In genomic region chr16:70037913-70038312, GRCh38 we compare ENCODE assay signal across 6 cellular contexts.
A peak's percentile ranks its signal among the peaks of the same experiment; 100 is the strongest.
DNase-seq lines count a peak whose midpoint lies in the region; ATAC-seq, FAIRE-seq and TF ChIP-seq lines count a peak whose summit lies in the region.
"Not testable (repeated sequence)": the region's sequence is repeated elsewhere in the genome, so short reads cannot be mapped to it uniquely, and the experiment has no call there.

No MANE protein-coding gene starts in this region.

- not testable (repeated sequence) for H3K27me3 Mint-ChIP-seq in activated T-cell treated with anti-CD3 and anti-CD28 coated beads, Interleukin-2, amount 50 U/mL, for 72 hours (ENCODE audit: low read depth)

- not testable (repeated sequence) for H3K14ac ChIP-seq in H1 (ENCODE audit: insufficient read length)

- H3K9me3 ChIP-seq in H1 (ENCODE audit: insufficient read depth in 2 of 2, low read depth in 1 of 2, low read length in 1 of 2); right lobe of liver: not testable (repeated sequence)

- H4K91ac ChIP-seq in H1 (replicated peaks; ENCODE audit: insufficient read length, low read length), result not testable (repeated sequence)

- H4K5ac ChIP-seq in H1 (ENCODE audit: insufficient read length, low read depth, low read length), result not testable (repeated sequence)

- not testable (repeated sequence) for H3K4ac ChIP-seq in H1 (replicated peaks; ENCODE audit: insufficient read length, low read depth, low read length)

- not testable (repeated sequence) for H3K4me1 ChIP-seq in H1 (replicated peaks in 1 of 4; ENCODE audit: control insufficient read depth in 3 of 4, insufficient read depth in 4 of 4, low read length in 3 of 4); right lobe of liver

- H2AFZ ChIP-seq in H1 (ENCODE audit: low read length), result not testable (repeated sequence)

- H3K4me3 ChIP-seq in H1 (ENCODE audit: extremely low read depth in 1 of 4, insufficient read depth in 2 of 4, low read depth in 3 of 4, low read length in 4 of 4); right lobe of liver: not testable (repeated sequence)

- not testable (repeated sequence) for H3K9ac ChIP-seq in H1 (replicated peaks in 1 of 4; ENCODE audit: extremely low read depth in 1 of 4, low read depth in 3 of 4, low read length in 3 of 4)

- H2BK5ac ChIP-seq in H1 (ENCODE audit: low read depth, low read length), result not testable (repeated sequence)

- TF ChIP-seq EP300 in H1 (IDR thresholded peaks at IDR 0.05; ENCODE audit: borderline replicate concordance in 1 of 2, low read depth in 2 of 2, low read length in 2 of 2), result not testable (repeated sequence)

- not testable (repeated sequence) for H3K56ac ChIP-seq in H1 (replicated peaks; ENCODE audit: insufficient read length, low read depth, low read length)

- TF ChIP-seq POLR2A in H1 (IDR thresholded peaks at IDR 0.05; ENCODE audit: control extremely low read depth in 1 of 2, low read depth in 2 of 2, low read length in 2 of 2); right lobe of liver (IDR thresholded peaks at IDR 0.05): not testable (repeated sequence)

- H3K4me3 Mint-ChIP-seq in activated T-cell treated with anti-CD3 and anti-CD28 coated beads, Interleukin-2, amount 50 U/mL, for 72 hours, result not testable (repeated sequence)

- H2BK20ac ChIP-seq in H1 (ENCODE audit: low read length), result not testable (repeated sequence)

- not testable (repeated sequence) for H2BK15ac ChIP-seq in H1 (ENCODE audit: low read length)

- DNase-seq in D721Med (ENCODE audit: insufficient read length, low spot score); GM18507 (ENCODE audit: extremely low spot score, insufficient read length, low read depth); activated T-cell treated with anti-CD3 and anti-CD28 coated beads, Interleukin-2, amount 50 U/mL, for 72 hours; H1 (ENCODE audit: low read depth in 1 of 2, low spot score in 2 of 2); left lobe of liver (ENCODE audit: low spot score); right lobe of liver: not testable (repeated sequence)

- intact Hi-C loops in right lobe of liver (cut with DNase I), result not testable (repeated sequence)

- POLR2A ChIA-PET in H1 (lab: Charles Lee; ENCODE audit: partially characterized antibody), result not testable (repeated sequence)

- H3K36me3 Mint-ChIP-seq in activated T-cell treated with anti-CD3 and anti-CD28 coated beads, Interleukin-2, amount 50 U/mL, for 72 hours (ENCODE audit: insufficient read depth in 2 of 2), result not testable (repeated sequence)

- WGBS in H1 (ENCODE audit: extremely low coverage in 1 of 2, insufficient coverage in 1 of 2, insufficient read length in 1 of 2, insufficient replicate concordance in 2 of 2, low coverage in 1 of 2, low lambda C conversion rate in 2 of 2, missing lambda C conversion rate in 1 of 2), 2 experiments, result no CpG with 5 or more reads among the region's 3 CpGs
- WGBS in right lobe of liver (ENCODE audit: insufficient coverage, low coverage, low lambda C conversion rate, missing lambda C conversion rate), result 33% methylated on average over 1 of the region's 3 CpGs

- H2BK12ac ChIP-seq in H1 (ENCODE audit: low read depth, low read length), result not testable (repeated sequence)

- not testable (repeated sequence) for ATAC-seq in activated T-cell treated with anti-CD3 and anti-CD28 coated beads, Interleukin-2, amount 50 U/mL, for 72 hours (replicated peaks in 1 of 2)
- ATAC-seq in left lobe of liver (peak; percentile 93), right lobe of liver (peak; percentile 95 to 97 (median 96))

- H3K79me1 ChIP-seq in H1 (ENCODE audit: low read depth, low read length), result not testable (repeated sequence)

- not testable (repeated sequence) for H3K23me2 ChIP-seq in H1 (ENCODE audit: low read depth, low read length)

- not testable (repeated sequence) for H3K27me3 ChIP-seq in H1 (replicated peaks in 1 of 4; ENCODE audit: control insufficient read depth in 3 of 4, extremely low read depth in 1 of 4, insufficient read depth in 3 of 4, low read length in 3 of 4); right lobe of liver

- not testable (repeated sequence) for TF ChIP-seq CTCF in D721Med (IDR thresholded peaks at IDR 0.05; ENCODE audit: insufficient read depth, missing control alignments); H1 (IDR thresholded peaks at IDR 0.05; ENCODE audit: control extremely low read depth in 1 of 3, insufficient read depth in 1 of 3, low read depth in 1 of 3, low read length in 3 of 3); right lobe of liver (IDR thresholded peaks at IDR 0.05)

- not testable (repeated sequence) for H3K4me1 Mint-ChIP-seq in activated T-cell treated with anti-CD3 and anti-CD28 coated beads, Interleukin-2, amount 50 U/mL, for 72 hours (ENCODE audit: low read depth)

- H2BK120ac ChIP-seq in H1 (replicated peaks; ENCODE audit: low read depth, low read length), result not testable (repeated sequence)

- H3K27ac Mint-ChIP-seq in activated T-cell treated with anti-CD3 and anti-CD28 coated beads, Interleukin-2, amount 50 U/mL, for 72 hours, result peak overlapping the region; percentile 42

- not testable (repeated sequence) for TF ChIP-seq RAD21 in H1 (IDR thresholded peaks at IDR 0.05 in 1 of 2, conservative IDR thresholded peaks at IDR 0.05 in 1 of 2; ENCODE audit: low read depth in 2 of 2, low read length in 2 of 2)

- H4K20me1 ChIP-seq in H1 (replicated peaks in 1 of 2; ENCODE audit: control insufficient read depth in 1 of 2, insufficient read depth in 2 of 2, low read length in 2 of 2), result not testable (repeated sequence)

- H3K36me3 ChIP-seq in H1 (ENCODE audit: control insufficient read depth in 2 of 4, insufficient read depth in 4 of 4, low read length in 3 of 4) (peaks cover 0 to 15% (median 0%) of the 10 kb centered on the region in 4 experiments; a peak in 2 of 8 replicates), right lobe of liver (peaks cover 0 to 37% (median 17%) of the 10 kb centered on the region in 4 donors)

- H2AK5ac ChIP-seq in H1 (ENCODE audit: low read depth, low read length), result not testable (repeated sequence)

- H3K23ac ChIP-seq in H1 (ENCODE audit: insufficient read length), result not testable (repeated sequence)

- CTCF ChIA-PET in H1 (lab: Charles Lee; ENCODE audit: partially characterized antibody), result not testable (repeated sequence)

- not testable (repeated sequence) for H3K9me3 Mint-ChIP-seq in activated T-cell treated with anti-CD3 and anti-CD28 coated beads, Interleukin-2, amount 50 U/mL, for 72 hours

- FAIRE-seq in D721Med (lab: Jason Lieb, UNC), result peak; percentile 51
- peak; percentile 54 for FAIRE-seq in GM18507 (lab: Jason Lieb, UNC)
- FAIRE-seq in H1 (lab: Jason Lieb, UNC), result peak; percentile 62

- not testable (repeated sequence) for H4K8ac ChIP-seq in H1 (ENCODE audit: extremely low read depth, insufficient read depth, low read length)

- H3K18ac ChIP-seq in H1 (ENCODE audit: extremely low read depth, low read length), result not testable (repeated sequence)

- H3K4me2 ChIP-seq in H1 (ENCODE audit: insufficient read depth in 1 of 2, low read depth in 2 of 2, low read length in 2 of 2), result not testable (repeated sequence)

- not testable (repeated sequence) for H3K27ac ChIP-seq in H1 (ENCODE audit: low read depth, low read length)
- H3K27ac ChIP-seq in right lobe of liver, result peak overlapping the region in 2 of 3 donors; percentile 5 to 22

- H3K79me2 ChIP-seq in H1 (ENCODE audit: control insufficient read depth in 1 of 2, insufficient read depth in 2 of 2, low read length in 2 of 2), result not testable (repeated sequence)
